5 cellular contexts compared by ENCODE assay signal in the genomic region with DNA sequence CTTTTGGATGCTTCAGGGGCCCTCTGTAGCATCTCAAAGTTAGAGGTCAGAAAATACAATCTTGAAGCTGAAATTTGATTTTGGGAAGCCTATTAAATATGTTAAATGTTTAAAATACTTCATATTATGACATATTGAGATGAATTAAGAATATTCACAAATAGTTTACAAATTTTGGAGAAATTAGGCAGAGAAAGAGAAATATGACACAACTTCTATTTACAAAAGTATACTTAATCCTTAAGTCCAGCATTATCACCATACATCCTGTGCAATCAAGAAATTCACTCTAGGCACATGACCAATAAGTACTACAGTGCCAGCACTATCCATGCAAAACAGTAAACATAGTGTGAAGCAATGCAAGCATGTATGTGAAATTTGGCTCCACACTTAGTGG.
DNase-seq lines count a peak whose midpoint lies in the region; ATAC-seq, FAIRE-seq and TF ChIP-seq lines count a peak whose summit lies in the region.
"Not testable (repeated sequence)": the region's sequence is repeated elsewhere in the genome, so short reads cannot be mapped to it uniquely, and the experiment has no call there.

No MANE protein-coding gene starts in this region.

- not testable (repeated sequence) for H3K56ac ChIP-seq in mesendoderm (ENCODE audit: low read length)

- H3K36me3 ChIP-seq in HEK293 (ENCODE audit: control insufficient read depth in 2 of 2, insufficient read depth in 1 of 2, low read length in 2 of 2); mesendoderm (ENCODE audit: control insufficient read depth, insufficient read depth, low read length); pancreas: not testable (repeated sequence)

- H4K5ac ChIP-seq in mesendoderm (ENCODE audit: low read length) = not testable (repeated sequence)

- H3K9me3 ChIP-seq in HEK293 (ENCODE audit: control insufficient read depth, insufficient read depth, low read depth, low read length); pancreas: not testable (repeated sequence)

- CTCF ChIA-PET in HEK293 (lab: Yijun Ruan, JAX) = interaction anchor here (0.5 to 1.1 kb wide), 3 partner anchors 10 to 163 kb away, joined by 3 to 7 read pairs (median 4); no protein-coding TSS in a partner anchor

- not testable (repeated sequence) for H3K18ac ChIP-seq in mesendoderm (ENCODE audit: low read length)

- not testable (repeated sequence) for H3K79me2 ChIP-seq in mesendoderm (ENCODE audit: control insufficient read depth, insufficient read depth, low read length)

- H3K9ac ChIP-seq in mesendoderm (ENCODE audit: low read length) = not testable (repeated sequence)

- H2BK15ac ChIP-seq in mesendoderm (replicated peaks; ENCODE audit: low read depth) = not testable (repeated sequence)

- H3K4me1 ChIP-seq in HEK293 (ENCODE audit: control insufficient read depth, insufficient read depth, low read length); mesendoderm (ENCODE audit: control insufficient read depth, low read depth, low read length); pancreas: not testable (repeated sequence)

- H3K4me2 ChIP-seq in mesendoderm (ENCODE audit: low read length) = not testable (repeated sequence)

- H2BK120ac ChIP-seq in mesendoderm (ENCODE audit: low read depth, low read length) = not testable (repeated sequence)

- H3K4ac ChIP-seq in mesendoderm (ENCODE audit: low read depth, low read length) = not testable (repeated sequence)

- POLR2A ChIA-PET in HEK293 (lab: Yijun Ruan, JAX) = not testable (repeated sequence)

- TF ChIP-seq CTCF in HEK293 (tag by site-specific recombination; IDR thresholded peaks at IDR 0.05); pancreas (IDR thresholded peaks at IDR 0.05): not testable (repeated sequence)

- H2AK5ac ChIP-seq in mesendoderm (ENCODE audit: low read length) = not testable (repeated sequence)

- H3K79me1 ChIP-seq in mesendoderm (ENCODE audit: low read length) = not testable (repeated sequence)

- H3K4me3 ChIP-seq in HEK293 (ENCODE audit: low read depth, low read length); mesendoderm (ENCODE audit: low read length); pancreas: not testable (repeated sequence)

- not testable (repeated sequence) for H3K27me3 ChIP-seq in mesendoderm (ENCODE audit: insufficient read depth, low read length, poor library complexity)
- H3K27me3 ChIP-seq in pancreas = peaks cover 0 to 17% (median 0%) of the 10 kb centered on the region in 4 donors

- not testable (repeated sequence) for ATAC-seq in pancreas

- not testable (repeated sequence) for H3K23ac ChIP-seq in mesendoderm (ENCODE audit: low read length)

- FAIRE-seq in colon (lab: Jason Lieb, UNC) = peak; percentile 87
- FAIRE-seq in islet of Langerhans (lab: Jason Lieb, UNC) = peak; percentile 71
- peak; percentile 45 for FAIRE-seq in pancreas (lab: Jason Lieb, UNC)

- not testable (repeated sequence) for H3K27ac ChIP-seq in HEK293 (ENCODE audit: extremely low read depth, low read depth, low read length); mesendoderm (ENCODE audit: low read depth, low read length); pancreas

- not testable (repeated sequence) for H4K8ac ChIP-seq in mesendoderm (ENCODE audit: low read depth, low read length)

- peak; percentile 4 for DNase-seq in mesendoderm
- not testable (repeated sequence) for DNase-seq in pancreas

- intact Hi-C loops in pancreas (cut with DNase I) = not testable (repeated sequence)

- not testable (repeated sequence) for H2BK5ac ChIP-seq in mesendoderm (ENCODE audit: low read length)

TF ChIP-seq in HEK293, 187 proteins besides CTCF, POLR2A, EP300 and RAD21:
- TF ChIP-seq SETDB1 (IDR thresholded peaks at IDR 0.05; ENCODE audit: insufficient read length, low read length) = peak; percentile 91
